ENCODE assay signal across 8 cellular contexts in genomic region chr4:77618383-77619241, GRCh38. TPM values are rescaled to one million over a fixed set of nuclear protein-coding genes. Genes with fewer than 3 reads are reported as not detected.
DNase-seq lines count a peak whose midpoint lies in the region; ATAC-seq, FAIRE-seq and TF ChIP-seq lines count a peak whose summit lies in the region.

No MANE protein-coding gene starts in this region.

- WGBS in HepG2 (ENCODE audit: low lambda C conversion rate) = 15% methylated on average over 12 of the region's 12 CpGs

- H3K4me1 ChIP-seq in BE2C (no peaks in the 10 kb centered on the region), HepG2 (ENCODE audit: insufficient read depth, low read length) (no peaks in the 10 kb centered on the region)

- H3K9me3 ChIP-seq in BE2C (no peaks in the 10 kb centered on the region), HepG2 (ENCODE audit: low read length) (no peaks in the 10 kb centered on the region)

- DNase-seq in BE2C = peak; percentile 66
- DNase-seq in GM19238 (ENCODE audit: insufficient read length, low spot score) = peak; percentile 27
- DNase-seq in NCI-H446 treated with DMSO at 0.1 percent for 48 hours (lab: John Stamatoyannopoulos, UW) = peak; percentile 1
- DNase-seq in activated CD4-positive, alpha-beta T cell treated with anti-CD3 and anti-CD28 coated beads for 24 hours (ENCODE audit: low read depth in 2 of 2) = peak; percentile 33 to 53
- DNase-seq in chondrocyte (ENCODE audit: low spot score) = no peak
- peak; percentile 40 for DNase-seq in HepG2 (ENCODE audit: low spot score)
- peak in 2 of 3 experiments; percentile 13 to 27 for DNase-seq in stimulated activated CD4-positive, alpha-beta T cell treated with anti-CD3 and anti-CD28 coated beads, TNF-alpha, amount 100 ng/mL, for 4 hours (ENCODE audit: low read depth in 3 of 3)

- peaks cover 3% of the 10 kb centered on the region for H3K9me3 Mint-ChIP-seq in chondrocyte (ENCODE audit: low read depth)

- peaks cover 2% of the 10 kb centered on the region for H3K36me3 Mint-ChIP-seq in chondrocyte (ENCODE audit: low read depth)

- H3K27ac Mint-ChIP-seq in chondrocyte (ENCODE audit: unreplicated experiment) = no peak overlapping the region

- in situ Hi-C loops in HepG2 (cut with HindIII; ENCODE audit: extremely low pct_ligation_motif_present, low pct_unique_long_range_greater_than_20kb) = loop anchor here (5.0 kb wide), 1 partner anchor 79 kb away; no protein-coding TSS in a partner anchor

- H3K27me3 ChIP-seq in BE2C = peaks cover 30% of the 10 kb centered on the region
- H3K27me3 ChIP-seq in HepG2 (ENCODE audit: control insufficient read depth in 1 of 2, insufficient read depth in 2 of 2, low read length in 2 of 2) = peaks cover 0 to 3% of the 10 kb centered on the region in 2 experiments; a peak in 1 of 5 replicates

- TF ChIP-seq RAD21 in HepG2 (CRISPR knock-in tag; IDR thresholded peaks at IDR 0.05) = 0 out of 2 replicates have a peak, but pooled peaks have one; percentile 27

- H3K4me1 Mint-ChIP-seq in chondrocyte (ENCODE audit: low read depth) = peaks cover 5% of the 10 kb centered on the region

- FAIRE-seq in HepG2 (lab: Jason Lieb, UNC) = peak; percentile 97

- H3K27ac ChIP-seq in HepG2 (ENCODE audit: extremely low read length, insufficient read depth, low read length) = no peak overlapping the region

- no TSS peak for BruUV-seq in HepG2 (replicated peaks; lab: Mats Ljungman, UMichigan)

- no peaks in the 10 kb centered on the region for H3K79me2 ChIP-seq in HepG2 (ENCODE audit: insufficient read depth, low read length)

- TF ChIP-seq POLR2A in HepG2 (IDR thresholded peaks at IDR 0.05; ENCODE audit: insufficient read depth in 1 of 2, low read depth in 2 of 2, low read length in 2 of 2) = no peak

- POLR2A ChIA-PET in HepG2 (lab: Yijun Ruan, JAX) = no interaction called here

- H3K4me3 ChIP-seq in BE2C (ENCODE audit: low read depth, low read length) = no peak overlapping the region
- H3K4me3 ChIP-seq in HepG2 (replicated peaks in 1 of 3; ENCODE audit: insufficient read depth in 1 of 3, low read depth in 2 of 3, low read length in 3 of 3) = no peak overlapping the region

- H3K36me3 ChIP-seq in BE2C (no peaks in the 10 kb centered on the region), HepG2 (replicated peaks in 1 of 2; ENCODE audit: control insufficient read depth in 1 of 2, insufficient read depth in 2 of 2, low read length in 2 of 2) (no peaks in the 10 kb centered on the region)

- H3K4me2 ChIP-seq in HepG2 (ENCODE audit: low read depth, low read length) = no peak overlapping the region

- peaks cover 32% of the 10 kb centered on the region for H3K27me3 Mint-ChIP-seq in chondrocyte (ENCODE audit: low read depth)

- intact Hi-C loops in HepG2 (cut with micrococcal nuclease; ENCODE audit: unreplicated experiment) = loop anchor here (2.0 to 5.0 kb wide), 2 partner anchors 80 to 231 kb away; no protein-coding TSS in a partner anchor

- peak; percentile 90 for TF ChIP-seq CTCF in BE2C (IDR thresholded peaks at IDR 0.05; ENCODE audit: low read depth, low read length)
- TF ChIP-seq CTCF in chondrocyte (IDR thresholded peaks at IDR 0.05) = peak; percentile 93
- TF ChIP-seq CTCF in HepG2 (CRISPR knock-in tag; IDR thresholded peaks at IDR 0.05) = peak; percentile 86

- no peak overlapping the region for H2AFZ ChIP-seq in HepG2 (ENCODE audit: low read length)

- H4K20me1 ChIP-seq in HepG2 (ENCODE audit: insufficient read depth, low read length) = no peaks in the 10 kb centered on the region

- ATAC-seq in HG03196 (IDR thresholded peaks at IDR 0.05; ENCODE audit: unreplicated experiment) (peak; percentile 76), HepG2 (peak; percentile 97)

- no peak overlapping the region for H3K4me3 Mint-ChIP-seq in chondrocyte (ENCODE audit: unreplicated experiment)

- CTCF ChIA-PET in HepG2 (lab: Yijun Ruan, JAX; ENCODE audit: low intra/inter-chr PET ratio, low total read pairs) = no interaction called here

- TF ChIP-seq EP300 in HepG2 (IDR thresholded peaks at IDR 0.05; ENCODE audit: low read depth in 2 of 2, low read length in 2 of 2) (no peak), HepG2 (CRISPR knock-in tag; IDR thresholded peaks at IDR 0.05; ENCODE audit: borderline replicate concordance) (no peak)

- no peak overlapping the region for H3K9ac ChIP-seq in HepG2 (ENCODE audit: insufficient read depth, low read depth, low read length)

TF ChIP-seq in HepG2, 621 proteins besides CTCF, POLR2A, EP300 and RAD21 (continues in another document):
- TF ChIP-seq KDM4B (CRISPR knock-in tag; IDR thresholded peaks at IDR 0.05) (no peak), XRCC5 (optimal IDR thresholded peaks at IDR 0.05; ENCODE audit: low read length) (peak; percentile 77), ZNF776 (CRISPR knock-in tag; IDR thresholded peaks at IDR 0.05) (no peak), ZNF207 (IDR thresholded peaks at IDR 0.05; ENCODE audit: borderline replicate concordance) (no peak), KAT8 (CRISPR knock-in tag; IDR thresholded peaks at IDR 0.05) (no peak), ZFYVE20 (CRISPR knock-in tag; IDR thresholded peaks at IDR 0.05; ENCODE audit: borderline replicate concordance, low read depth) (no peak), TEAD3 (CRISPR knock-in tag; optimal IDR thresholded peaks at IDR 0.05; ENCODE audit: borderline replicate concordance) (peak; percentile 60), GFI1 (CRISPR knock-in tag; IDR thresholded peaks at IDR 0.05; ENCODE audit: borderline replicate concordance) (no peak), HNF4G (IDR thresholded peaks at IDR 0.05; ENCODE audit: borderline replicate concordance, low read depth, low read length) (no peak), HNF4G (CRISPR knock-in tag; IDR thresholded peaks at IDR 0.05; ENCODE audit: borderline replicate concordance, low read depth) (no peak), FOXC1 (CRISPR knock-in tag; IDR thresholded peaks at IDR 0.05; ENCODE audit: borderline replicate concordance) (no peak), SMC3 (IDR thresholded peaks at IDR 0.05; ENCODE audit: low read length) (peak; percentile 54; the same call in 1 of the 2 replicates), ZNF333 (CRISPR knock-in tag; IDR thresholded peaks at IDR 0.05; ENCODE audit: borderline replicate concordance) (no peak)
- TF ChIP-seq, protein P1, sequence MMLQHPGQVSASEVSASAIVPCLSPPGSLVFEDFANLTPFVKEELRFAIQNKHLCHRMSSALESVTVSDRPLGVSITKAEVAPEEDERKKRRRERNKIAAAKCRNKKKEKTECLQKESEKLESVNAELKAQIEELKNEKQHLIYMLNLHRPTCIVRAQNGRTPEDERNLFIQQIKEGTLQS (CRISPR knock-in tag; IDR thresholded peaks at IDR 0.05) = no peak
- TF ChIP-seq, protein P2, sequence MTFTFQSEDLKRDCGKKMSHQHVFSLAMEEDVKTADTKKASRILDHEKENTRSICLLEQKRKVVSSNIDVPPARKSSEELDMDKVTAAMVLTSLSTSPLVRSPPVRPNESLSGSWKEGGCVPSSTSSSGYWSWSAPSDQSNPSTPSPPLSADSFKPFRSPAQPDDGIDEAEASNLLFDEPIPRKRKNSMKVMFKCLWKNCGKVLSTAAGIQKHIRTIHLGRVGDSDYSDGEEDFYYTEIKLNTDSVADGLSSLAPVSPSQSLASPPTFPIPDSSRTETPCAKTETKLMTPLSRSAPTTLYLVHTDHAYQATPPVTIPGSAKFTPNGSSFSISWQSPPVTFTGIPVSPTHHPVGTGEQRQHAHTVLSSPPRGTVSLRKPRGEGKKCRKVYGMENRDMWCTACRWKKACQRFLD (CRISPR knock-in tag; IDR thresholded peaks at IDR 0.05; ENCODE audit: borderline replicate concordance) = no peak
- TF ChIP-seq, protein P3, sequence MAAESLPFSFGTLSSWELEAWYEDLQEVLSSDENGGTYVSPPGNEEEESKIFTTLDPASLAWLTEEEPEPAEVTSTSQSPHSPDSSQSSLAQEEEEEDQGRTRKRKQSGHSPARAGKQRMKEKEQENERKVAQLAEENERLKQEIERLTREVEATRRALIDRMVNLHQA (CRISPR knock-in tag; IDR thresholded peaks at IDR 0.05) = no peak

RNA-seq across cellular contexts. Expression of gene CXCL13, which starts 13.0 kb away (rescaled TPM):
- not detected for polyA plus RNA-seq in BE2C (2012; ENCODE audit: insufficient read depth, insufficient read length, low read depth)
- total RNA-seq in chondrocyte (not detected in 3 replicates), HepG2 (2016; rRNA removed; fragmentation: Illumina TruSeq; extraction: Trizol) (not detected in 2 replicates)
- total RNA-seq in HepG2 (2016; cell fraction: cytosol; rRNA removed; fragmentation: Illumina TruSeq; extraction: Trizol; ENCODE audit: low read depth) = not detected in 2 replicates
- not detected in 2 replicates for total RNA-seq in HepG2 (2016; cell fraction: insoluble cytoplasmic fraction; rRNA removed; fragmentation: Illumina TruSeq; extraction: Trizol)
- not detected in 2 replicates for total RNA-seq in HepG2 (2016; cell fraction: membrane; rRNA removed; fragmentation: Illumina TruSeq; extraction: Trizol)
- total RNA-seq in HepG2 (2016; cell fraction: nucleus; rRNA removed; fragmentation: Illumina TruSeq; extraction: Trizol) = not detected in 2 replicates
- polyA plus RNA-seq in HepG2 (2011; rRNA removed) = not detected in 2 replicates
- polyA plus RNA-seq in HepG2 (2011; cell fraction: cytosol; rRNA removed) = not detected in 2 replicates
- polyA plus RNA-seq in HepG2 (2011; cell fraction: nucleus; rRNA removed) = not detected in 2 replicates
- polyA plus RNA-seq in HepG2 (2012) = not detected in 2 replicates
- not detected in 2 replicates for polyA plus RNA-seq in HepG2 (2016; cell fraction: cytosol; fragmentation: Illumina TruSeq; extraction: Trizol; ENCODE audit: low read depth)
- polyA plus RNA-seq in HepG2 (2016; cell fraction: insoluble cytoplasmic fraction; fragmentation: Illumina TruSeq; extraction: Trizol; ENCODE audit: low read depth) = not detected in 2 replicates
- not detected in 2 replicates for polyA plus RNA-seq in HepG2 (2016; cell fraction: membrane; fragmentation: Illumina TruSeq; extraction: Trizol; ENCODE audit: low read depth)
- not detected in 2 replicates for polyA plus RNA-seq in HepG2 (2016; cell fraction: nucleus; fragmentation: Illumina TruSeq; extraction: Trizol; ENCODE audit: insufficient read depth, low read depth)
- polyA minus RNA-seq in HepG2 (2011; rRNA and poly(A)+ RNA removed; ENCODE audit: low replicate concordance) = not detected in 2 replicates
- polyA minus RNA-seq in HepG2 (2011; cell fraction: cytosol; rRNA and poly(A)+ RNA removed) = not detected in 2 replicates
- polyA minus RNA-seq in HepG2 (2011; cell fraction: nucleus; rRNA and poly(A)+ RNA removed) = not detected in 2 replicates
